16 cellular contexts compared by ENCODE assay signal in the genomic region with DNA sequence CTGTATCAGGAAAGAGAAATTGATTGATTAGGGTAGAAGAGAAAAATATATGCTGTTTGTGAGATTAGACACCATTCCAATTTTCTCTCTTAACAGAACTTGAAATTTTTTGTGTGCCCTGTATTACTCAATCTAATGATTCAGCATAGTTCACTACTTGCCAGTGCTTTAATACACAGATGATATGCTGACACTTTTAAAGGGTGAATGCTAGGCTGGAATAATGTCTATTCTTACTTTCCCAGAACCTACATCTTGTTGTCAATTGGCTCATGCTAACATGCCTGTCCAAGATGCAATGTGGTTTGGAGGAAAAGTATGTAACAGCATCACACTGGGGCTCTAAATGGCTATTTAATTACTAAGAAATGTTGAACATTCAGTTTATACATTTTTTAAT.
"Had no signal": no experiment of that assay in that cellular context is flagged by ENCODE, and none has a peak within 500 bp of the region (broad histone marks: within the 10 kb centered on the region; RNA-seq: fewer than 3 reads in every experiment).

No MANE protein-coding gene starts in this region.

- H3K27me3 ChIP-seq: adrenal gland, right atrium auricular region, stomach, testis had no signal

- H3K4me1 ChIP-seq: adrenal gland, prostate gland, right atrium auricular region, stomach, testis had no signal

- DNase-seq: activated CD4-positive, alpha-beta T cell treated with anti-CD3 and anti-CD28 coated beads, Interleukin-2, amount 10 ng/mL, durations not matched to agents 24 days and 14 days; activated CD8-positive, alpha-beta T cell treated with anti-CD3 and anti-CD28 coated beads for 36 hours; activated effector memory CD4-positive, alpha-beta T cell treated with Interleukin-2 at 50 U/mL for 16 hours; activated naive CD4-positive, alpha-beta T cell treated with anti-CD3 and anti-CD28 coated beads, Interleukin-2, amount 10 ng/mL, durations not matched to agents 7 days and 5 days; activated T-cell treated with anti-CD3 and anti-CD28 coated beads, Interleukin-2, amount 50 U/mL, for 24 hours; adrenal gland; dorsolateral prefrontal cortex; mesenchymal stem cell; mucosa of descending colon; naive B cell; stomach; testis had no signal

- H3K4me3 ChIP-seq: adrenal gland, dorsolateral prefrontal cortex, mucosa of descending colon, prostate gland, right atrium auricular region, skin epidermis, stomach, testis had no signal

- H3K9me3 ChIP-seq: adrenal gland, mucosa of descending colon, prostate gland, right atrium auricular region, stomach, testis had no signal

- H3K36me3 ChIP-seq: adrenal gland, prostate gland, right atrium auricular region, stomach had no signal

- ATAC-seq: activated CD8-positive, alpha-beta T cell treated with anti-CD3 and anti-CD28 coated beads for 36 hours; mucosa of descending colon had no signal

- H3K27ac ChIP-seq: adrenal gland, dorsolateral prefrontal cortex, epithelial cell of prostate, prostate gland, right atrium auricular region, skin epidermis, stomach, testis had no signal
